ENCODE assay signal across 32 cellular contexts in genomic region chr2:121234791-121235190, GRCh38. TPM values are rescaled to one million over a fixed set of nuclear protein-coding genes. Genes with fewer than 3 reads are reported as not detected.
"Had no signal": no experiment of that assay in that cellular context is flagged by ENCODE, and none has a peak within 500 bp of the region (broad histone marks: within the 10 kb centered on the region; RNA-seq: fewer than 3 reads in every experiment).

No MANE protein-coding gene starts in this region.

- H3K27me3 ChIP-seq: colonic mucosa, gastrocnemius medialis, pancreas, right atrium auricular region, testis, uterus had no signal

- H3K4me1 ChIP-seq: colonic mucosa, gastrocnemius medialis, pancreas, prostate gland, right atrium auricular region, testis, tibial artery, uterus had no signal

- H3K36me3 Mint-ChIP-seq: naive thymus-derived CD4-positive, alpha-beta T cell; type B pancreatic cell had no signal

- DNase-seq: colonic mucosa; effector CD8-positive, alpha-beta T cell; endodermal cell; foreskin fibroblast; gastrocnemius medialis; head of caudate nucleus; mammary epithelial cell; mesendoderm; midbrain; naive thymus-derived CD4-positive, alpha-beta T cell; occipital lobe; stimulated activated CD4-positive, alpha-beta T cell treated with anti-CD3 and anti-CD28 coated beads, Interleukin-2, amount 100 ng/mL, for 24 hours; stimulated activated CD4-positive, alpha-beta T cell treated with anti-CD3 and anti-CD28 coated beads, Interleukin-4, amount 100 ng/mL, for 24 hours; stimulated activated naive CD8-positive, alpha-beta T cell treated with anti-CD3 and anti-CD28 coated beads, Interleukin-15, Interleukin-2, amounts not matched to agents 100 U/mL and 50 U/mL, for 24 hours; substantia nigra; testis; uterus had no signal

- FAIRE-seq: keratinocyte, pancreas had no signal

- H3K4me3 Mint-ChIP-seq: dendritic cell treated with granulocyte-macrophage colony-stimulating factor and Interleukin-4, amounts not matched to agents 40 ng/mL and 50 ng/mL, for 4 days; endodermal cell; naive thymus-derived CD4-positive, alpha-beta T cell; nephron; stimulated activated effector memory CD8-positive, alpha-beta T cell treated with anti-CD3 and anti-CD28 coated beads, Interleukin-12 subunit alpha, Interleukin-12 subunit beta, amount 100 ng/mL, for 72 hours; type B pancreatic cell had no signal

- H3K4me2 ChIP-seq: smooth muscle cell had no signal

- ATAC-seq: esophagus mucosa; gastrocnemius medialis; left lobe of liver; naive thymus-derived CD4-positive, alpha-beta T cell; pancreas; sciatic nerve; stimulated activated effector memory CD8-positive, alpha-beta T cell treated with anti-CD3 and anti-CD28 coated beads, Interleukin-12 subunit alpha, Interleukin-12 subunit beta, amount 100 ng/mL, for 72 hours; stimulated activated naive CD8-positive, alpha-beta T cell treated with anti-CD3 and anti-CD28 coated beads, Interleukin-15, Interleukin-2, amounts not matched to agents 100 U/mL and 50 U/mL, for 24 hours had no signal

- H3K36me3 ChIP-seq: colonic mucosa, gastrocnemius medialis, pancreas, prostate gland, right atrium auricular region, uterus had no signal

- H3K4me3 ChIP-seq: colonic mucosa, gastrocnemius medialis, pancreas, prostate gland, right atrium auricular region, smooth muscle cell, testis, tibial artery, uterus had no signal

- H3K27ac Mint-ChIP-seq: dendritic cell treated with granulocyte-macrophage colony-stimulating factor and Interleukin-4, amounts not matched to agents 40 ng/mL and 50 ng/mL, for 4 days; endodermal cell; naive thymus-derived CD4-positive, alpha-beta T cell; stimulated activated effector memory CD8-positive, alpha-beta T cell treated with anti-CD3 and anti-CD28 coated beads, Interleukin-12 subunit alpha, Interleukin-12 subunit beta, amount 100 ng/mL, for 72 hours; type B pancreatic cell had no signal

- H3K4me1 Mint-ChIP-seq: endodermal cell, nephron had no signal

- H3K27ac ChIP-seq: colonic mucosa, epithelial cell of prostate, gastrocnemius medialis, pancreas, prostate gland, right atrium auricular region, testis, tibial artery, uterus had no signal

- H3K9me3 Mint-ChIP-seq: dendritic cell treated with granulocyte-macrophage colony-stimulating factor and Interleukin-4, amounts not matched to agents 40 ng/mL and 50 ng/mL, for 4 days; endodermal cell; naive thymus-derived CD4-positive, alpha-beta T cell; nephron; stimulated activated effector memory CD8-positive, alpha-beta T cell treated with anti-CD3 and anti-CD28 coated beads, Interleukin-12 subunit alpha, Interleukin-12 subunit beta, amount 100 ng/mL, for 72 hours; type B pancreatic cell had no signal

- H3K9me3 ChIP-seq: colonic mucosa, gastrocnemius medialis, pancreas, prostate gland, right atrium auricular region, testis, tibial artery, uterus had no signal

RNA-seq across cellular contexts. Expression of gene TFCP2L1, which starts 50.2 kb away (rescaled TPM):
- total RNA-seq: glomerular endothelial cell had no signal
- polyA plus RNA-seq: naive thymus-derived CD4-positive, alpha-beta T cell; smooth muscle cell had no signal
